In the genomic region with DNA sequence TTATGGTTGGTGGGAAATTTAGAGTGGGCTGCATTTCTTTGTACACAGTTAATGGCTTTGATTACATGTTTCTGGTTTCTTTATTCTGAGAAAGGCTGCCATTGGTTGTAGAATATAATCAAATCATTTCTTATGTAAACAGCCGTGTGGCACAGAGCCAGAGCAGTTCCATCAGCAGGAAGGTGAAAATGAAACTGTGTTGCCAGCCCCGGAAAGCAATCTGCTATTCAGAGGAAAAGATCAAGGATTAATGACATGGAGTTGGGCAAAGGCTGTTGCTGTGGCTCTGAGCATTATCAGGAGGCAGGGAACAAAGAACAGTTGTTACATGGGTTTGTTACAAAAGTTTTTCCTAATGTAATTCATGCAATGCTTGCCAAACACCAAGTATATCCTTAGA, we compare ENCODE assay signal across 18 cellular contexts.
DNase-seq lines count a peak whose midpoint lies in the region; ATAC-seq and TF ChIP-seq lines count a peak whose summit lies in the region.
"Had no signal": no experiment of that assay in that cellular context is flagged by ENCODE, and none has a peak within 500 bp of the region (broad histone marks: within the 10 kb centered on the region; RNA-seq: fewer than 3 reads in every experiment).

No MANE protein-coding gene starts in this region.

- intact Hi-C loops in adrenal gland (cut with DNase I): no loop called here
- intact Hi-C loops in left colon (cut with DNase I, micrococcal nuclease): no loop called here
- intact Hi-C loops in posterior cingulate gyrus (cut with DNase I): no loop called here

- peak overlapping the region in 4 of 5 donors; percentile 15 to 72 (median 64) for H3K27ac ChIP-seq in adrenal gland
- H3K27ac ChIP-seq: A549, C4-2B, HL-60 had no signal

- peaks cover 0 to 4% of the 10 kb centered on the region in 2 donors for H3K4me1 ChIP-seq in adrenal gland (replicated peaks in 1 of 2)
- H3K4me1 ChIP-seq: A549, BE2C had no signal

- peak; percentile 56 to 93 (median 83) for DNase-seq in adrenal gland
- DNase-seq in left colon: peak in 1 of 2 donors; percentile 10
- peak; percentile 3 to 22 for DNase-seq in lung microvascular endothelial cell (ENCODE audit: low read depth in 2 of 2)
- no peak for DNase-seq in posterior cingulate gyrus
- DNase-seq in GM10266 (ENCODE audit: extremely low spot score): no peak
- DNase-seq: BE2C; CD8-positive, alpha-beta T cell; COR-L47; DMS153; DMS79 treated with DMSO at 0.1 percent for 48 hours; EL; HCEC 1CT; HFFc6 had no signal

- WGBS in adrenal gland, 4 donors: 7 to 26% (median 16%) methylated on average over 2 of the region's 2 CpGs

- peak overlapping the region in 1 of 4 donors; percentile 6 for H3K4me3 ChIP-seq in adrenal gland
- H3K4me3 ChIP-seq: A549 had no signal

- TF ChIP-seq CTCF in adrenal gland (IDR thresholded peaks at IDR 0.05) (no peak), GM10266 (IDR thresholded peaks at IDR 0.05; ENCODE audit: control insufficient read depth, insufficient read depth, low read depth, missing control alignments) (no peak)

- no peaks in the 10 kb centered on the region for H3K9me3 ChIP-seq in adrenal gland (replicated peaks in 1 of 3)
- H3K9me3 ChIP-seq: BE2C had no signal

- no peaks in the 10 kb centered on the region for H3K36me3 ChIP-seq in adrenal gland (replicated peaks in 1 of 2)
- H3K36me3 ChIP-seq: BE2C had no signal

- TF ChIP-seq POLR2A in adrenal gland (IDR thresholded peaks at IDR 0.05): no peak

- ATAC-seq in left colon (peak; percentile 49), HG02610 (IDR thresholded peaks at IDR 0.05; ENCODE audit: unreplicated experiment) (no peak), GM18909 (IDR thresholded peaks at IDR 0.05; ENCODE audit: poor library complexity, unreplicated experiment) (no peak)
- ATAC-seq: A549; CD8-positive, alpha-beta T cell had no signal

- no peaks in the 10 kb centered on the region for H3K27me3 ChIP-seq in adrenal gland
- H3K27me3 ChIP-seq: BE2C had no signal

Comparison
In these comparisons a context has a peak if more than half of its experiments do, and no peak if none do; other contexts are left out.
1. DNase-seq: peak in adrenal gland (7 of 7) and lung microvascular endothelial cell (2 of 2); none in posterior cingulate gyrus (0 of 10) and GM10266 (single experiment).